9 cellular contexts compared by ENCODE assay signal in genomic region chr10:119686465-119687191, GRCh38. TPM values are rescaled to one million over a fixed set of nuclear protein-coding genes. Genes with fewer than 3 reads are reported as not detected.
DNase-seq lines count a peak whose midpoint lies in the region; ATAC-seq and FAIRE-seq lines count a peak whose summit lies in the region.
"Had no signal": no experiment of that assay in that cellular context is flagged by ENCODE, and none has a peak within 500 bp of the region (broad histone marks: within the 10 kb centered on the region; RNA-seq: fewer than 3 reads in every experiment).

No MANE protein-coding gene starts in this region.

- H3K4me3 ChIP-seq in HUES64 (ENCODE audit: low read length) (peak overlapping the region; percentile 74), SJCRH30 (peak overlapping the region; percentile 22), neuron (ENCODE audit: low read length) (peak overlapping the region; percentile 59)

- FAIRE-seq in frontal cortex (lab: Jason Lieb, UNC), result no peak
- FAIRE-seq: islet of Langerhans had no signal

- H3K4me1 Mint-ChIP-seq in stimulated activated naive CD8-positive, alpha-beta T cell treated with anti-CD3 and anti-CD28 coated beads, Interleukin-15, amount 100 ng/mL, for 72 hours, result peaks cover 32% of the 10 kb centered on the region

- H3K36me3 ChIP-seq in HUES64 (ENCODE audit: insufficient read depth, low read length) (no peaks in the 10 kb centered on the region), SJCRH30 (no peaks in the 10 kb centered on the region), neuron (ENCODE audit: insufficient read depth, low read length) (no peaks in the 10 kb centered on the region)

- ATAC-seq in GM21381 (IDR thresholded peaks at IDR 0.05; ENCODE audit: unreplicated experiment), result peak; percentile 76
- peak; percentile 93 for ATAC-seq in stimulated activated naive CD8-positive, alpha-beta T cell treated with anti-CD3 and anti-CD28 coated beads, Interleukin-15, amount 100 ng/mL, for 72 hours

- H3K27ac ChIP-seq in HUES64 (ENCODE audit: low read depth, low read length), result peak overlapping the region; percentile 97
- H3K27ac ChIP-seq in SJCRH30, result no peak overlapping the region

- H3K27ac Mint-ChIP-seq in stimulated activated naive CD8-positive, alpha-beta T cell treated with anti-CD3 and anti-CD28 coated beads, Interleukin-15, amount 100 ng/mL, for 72 hours, result peak overlapping the region; percentile 64 to 72

- H3K4me1 ChIP-seq in HUES64 (ENCODE audit: insufficient read depth, low read length) (peaks cover 13% of the 10 kb centered on the region), SJCRH30 (no peaks in the 10 kb centered on the region), neuron (ENCODE audit: insufficient read depth, low read length) (peaks cover 10% of the 10 kb centered on the region)

- H3K27me3 ChIP-seq in HUES64 (ENCODE audit: insufficient read depth, low read length), result no peaks in the 10 kb centered on the region
- no peaks in the 10 kb centered on the region for H3K27me3 ChIP-seq in SJCRH30
- no peaks in the 10 kb centered on the region for H3K27me3 ChIP-seq in neuron (ENCODE audit: insufficient read depth, low read length)

- DNase-seq in COLO668 (lab: John Stamatoyannopoulos, UW; ENCODE audit: unreplicated experiment) (peak; percentile 68), SJCRH30 (peak; percentile 77 to 85), frontal cortex (ENCODE audit: low spot score in 2 of 2) (peak; percentile 59 to 80)
- DNase-seq in activated naive CD4-positive, alpha-beta T cell (lab: John Stamatoyannopoulos, UW), result peak; percentile 45 to 72 (median 70)
- DNase-seq in stimulated activated naive CD8-positive, alpha-beta T cell treated with anti-CD3 and anti-CD28 coated beads, Interleukin-15, amount 100 ng/mL, for 72 hours, result peak; percentile 77 to 89

- peak overlapping the region; percentile 51 to 67 for H3K4me3 Mint-ChIP-seq in stimulated activated naive CD8-positive, alpha-beta T cell treated with anti-CD3 and anti-CD28 coated beads, Interleukin-15, amount 100 ng/mL, for 72 hours

- no peaks in the 10 kb centered on the region for H3K27me3 Mint-ChIP-seq in stimulated activated naive CD8-positive, alpha-beta T cell treated with anti-CD3 and anti-CD28 coated beads, Interleukin-15, amount 100 ng/mL, for 72 hours

- H3K9me3 Mint-ChIP-seq in stimulated activated naive CD8-positive, alpha-beta T cell treated with anti-CD3 and anti-CD28 coated beads, Interleukin-15, amount 100 ng/mL, for 72 hours, result no peaks in the 10 kb centered on the region

- H2AFZ ChIP-seq in neuron (ENCODE audit: low read depth, low read length), result peak overlapping the region; percentile 95

- H3K9ac ChIP-seq in HUES64 (ENCODE audit: low read depth, low read length), result peak overlapping the region; percentile 48

- H3K9me3 ChIP-seq in HUES64 (ENCODE audit: insufficient read depth, low read depth, low read length) (no peaks in the 10 kb centered on the region), SJCRH30 (replicated peaks) (no peaks in the 10 kb centered on the region), neuron (ENCODE audit: low read length) (no peaks in the 10 kb centered on the region)

- 2% methylated on average over 24 of the region's 24 CpGs for WGBS in HUES64

RNA-seq across cellular contexts. Expression of gene BAG3, which starts 35.4 kb away (rescaled TPM):
- 10.7 TPM for polyA plus RNA-seq in HUES64 (2013, experiment 1 of 2)
- 14.3 TPM for polyA plus RNA-seq in HUES64 (2013, experiment 2 of 2)
- 12.5 and 13.4 TPM in 2 replicates for total RNA-seq in SJCRH30 (2014; rRNA removed; shearing (Covaris generic))
- 0.82 TPM for total RNA-seq in frontal cortex

RNA-seq across cellular contexts. Expression of gene INPP5F, which starts 39.2 kb away (rescaled TPM):
- polyA plus RNA-seq in HUES64 (2013, experiment 1 of 2), result 90.1 TPM
- polyA plus RNA-seq in HUES64 (2013, experiment 2 of 2), result 92.1 TPM
- 11.5 and 13.8 TPM in 2 replicates for total RNA-seq in SJCRH30 (2014; rRNA removed; shearing (Covaris generic))
- total RNA-seq in frontal cortex, result 212 TPM

Comparison
In these comparisons a context has a peak if more than half of its experiments do, and no peak if none do; other contexts are left out.
1. H3K4me3 ChIP-seq: peak in every context shown above with its lines; median percentile 74 in HUES64; 59 in neuron; 22 in SJCRH30.
2. RNA of gene INPP5F, which starts 39.2 kb away (total RNA-seq): 212 TPM in frontal cortex (single experiment); 11.5 to 13.8 TPM in SJCRH30; every median in the first group is over 10 times any median in the second.
3. Peak in every context shown above with its lines, with median percentiles within 50 percentile points of each other: DNase-seq.